In genomic region chr5:141414548-141415271, GRCh38 we compare ENCODE assay signal across 9 cellular contexts. TPM values are rescaled to one million over a fixed set of nuclear protein-coding genes. Genes with fewer than 3 reads are reported as not detected.
DNase-seq lines count a peak whose midpoint lies in the region; ATAC-seq and TF ChIP-seq lines count a peak whose summit lies in the region.
"Not testable (repeated sequence)": the region's sequence is repeated elsewhere in the genome, so short reads cannot be mapped to it uniquely, and the experiment has no call there.
"Had no signal": no experiment of that assay in that cellular context is flagged by ENCODE, and none has a peak within 500 bp of the region (broad histone marks: within the 10 kb centered on the region; RNA-seq: fewer than 3 reads in every experiment).

No MANE protein-coding gene starts in this region.

- peaks cover 60 to 75% of the 10 kb centered on the region in 2 donors for H3K27me3 Mint-ChIP-seq in CD8-positive, alpha-beta memory T cell
- H3K27me3 Mint-ChIP-seq in activated CD4-positive, alpha-beta T cell treated with anti-CD3 and anti-CD28 coated beads, Interleukin-2, amount 10 ng/mL, durations not matched to agents 24 days and 14 days, result peaks cover 52% of the 10 kb centered on the region
- peaks cover 52% of the 10 kb centered on the region for H3K27me3 Mint-ChIP-seq in activated naive CD4-positive, alpha-beta T cell treated with anti-CD3 and anti-CD28 coated beads, Interleukin-2, amount 50 U/mL, for 24 hours
- not testable (repeated sequence) for H3K27me3 Mint-ChIP-seq in mesothelial cell of epicardium (ENCODE audit: low read depth)
- peaks cover 25% of the 10 kb centered on the region for H3K27me3 Mint-ChIP-seq in nephron progenitor cell (ENCODE audit: low read depth, poor library complexity)
- peaks cover 60 to 74% of the 10 kb centered on the region in 2 donors for H3K27me3 Mint-ChIP-seq in stimulated activated naive B cell treated with anti-CD40 and anti-IgM and Interleukin-4, amounts not matched to agents 10 μg/mL and 1 μg/mL and 100 μg/mL, for 72 hours

- H3K4me3 Mint-ChIP-seq in CD8-positive, alpha-beta memory T cell, result peak overlapping the region; percentile 6 to 68 (median 43)
- H3K4me3 Mint-ChIP-seq in activated CD4-positive, alpha-beta T cell treated with anti-CD3 and anti-CD28 coated beads, Interleukin-2, amount 10 ng/mL, durations not matched to agents 24 days and 14 days, result not testable (repeated sequence)
- H3K4me3 Mint-ChIP-seq in activated naive CD4-positive, alpha-beta T cell treated with anti-CD3 and anti-CD28 coated beads, Interleukin-2, amount 50 U/mL, for 24 hours, result peak overlapping the region; percentile 9
- H3K4me3 Mint-ChIP-seq in mesothelial cell of epicardium (peak overlapping the region; percentile 81), nephron progenitor cell (peak overlapping the region; percentile 39)
- peak overlapping the region in 1 of 2 donors; percentile 17 for H3K4me3 Mint-ChIP-seq in stimulated activated naive B cell treated with anti-CD40 and anti-IgM and Interleukin-4, amounts not matched to agents 10 μg/mL and 1 μg/mL and 100 μg/mL, for 72 hours

- DNase-seq in CD8-positive, alpha-beta memory T cell; coronary artery (ENCODE audit: low spot score); mesothelial cell of epicardium (ENCODE audit: low spot score in 2 of 2, unreplicated experiment in 2 of 2); nephron progenitor cell; stimulated activated naive B cell treated with anti-CD40 and anti-IgM and Interleukin-4, amounts not matched to agents 10 μg/mL and 1 μg/mL and 100 μg/mL, for 72 hours: not testable (repeated sequence)
- peak; percentile 52 for DNase-seq in activated CD4-positive, alpha-beta T cell treated with anti-CD3 and anti-CD28 coated beads, Interleukin-2, amount 10 ng/mL, durations not matched to agents 24 days and 14 days

- not testable (repeated sequence) for H3K36me3 ChIP-seq in CD8-positive, alpha-beta memory T cell (ENCODE audit: insufficient read depth, low read length)

- peaks cover 62% of the 10 kb centered on the region for H3K27me3 ChIP-seq in CD8-positive, alpha-beta memory T cell (ENCODE audit: insufficient read depth, low read length, poor library complexity, severe bottlenecking)

- H3K4me1 Mint-ChIP-seq in CD8-positive, alpha-beta memory T cell, result peaks cover 20 to 35% (median 21%) of the 10 kb centered on the region in 3 donors
- peaks cover 18% of the 10 kb centered on the region for H3K4me1 Mint-ChIP-seq in activated CD4-positive, alpha-beta T cell treated with anti-CD3 and anti-CD28 coated beads, Interleukin-2, amount 10 ng/mL, durations not matched to agents 24 days and 14 days
- H3K4me1 Mint-ChIP-seq in activated naive CD4-positive, alpha-beta T cell treated with anti-CD3 and anti-CD28 coated beads, Interleukin-2, amount 50 U/mL, for 24 hours, result peaks cover 18% of the 10 kb centered on the region
- H3K4me1 Mint-ChIP-seq in mesothelial cell of epicardium, result peaks cover 13% of the 10 kb centered on the region
- peaks cover 17% of the 10 kb centered on the region for H3K4me1 Mint-ChIP-seq in nephron progenitor cell
- H3K4me1 Mint-ChIP-seq in stimulated activated naive B cell treated with anti-CD40 and anti-IgM and Interleukin-4, amounts not matched to agents 10 μg/mL and 1 μg/mL and 100 μg/mL, for 72 hours, result peaks cover 16 to 22% of the 10 kb centered on the region in 2 donors

- CTCF ChIA-PET in CD8-positive, alpha-beta memory T cell (lab: Charles Lee), result interaction anchor here (1.4 to 2.1 kb wide), 3 partner anchors 94 to 143 kb away, joined by 3 to 8 read pairs (median 6); partner anchors contain the start of gene TAF7

- not testable (repeated sequence) for H3K27ac ChIP-seq in CD8-positive, alpha-beta memory T cell (ENCODE audit: low read depth, low read length); coronary artery

- peak overlapping the region in 1 of 8 donors; percentile 50 for H3K27ac Mint-ChIP-seq in CD8-positive, alpha-beta memory T cell
- H3K27ac Mint-ChIP-seq in activated CD4-positive, alpha-beta T cell treated with anti-CD3 and anti-CD28 coated beads, Interleukin-2, amount 10 ng/mL, durations not matched to agents 24 days and 14 days; nephron progenitor cell: not testable (repeated sequence)
- peak overlapping the region; percentile 25 for H3K27ac Mint-ChIP-seq in activated naive CD4-positive, alpha-beta T cell treated with anti-CD3 and anti-CD28 coated beads, Interleukin-2, amount 50 U/mL, for 24 hours
- H3K27ac Mint-ChIP-seq in mesothelial cell of epicardium, result peak overlapping the region; percentile 15
- H3K27ac Mint-ChIP-seq in stimulated activated naive B cell treated with anti-CD40 and anti-IgM and Interleukin-4, amounts not matched to agents 10 μg/mL and 1 μg/mL and 100 μg/mL, for 72 hours, result peak overlapping the region; percentile 62

- peaks cover 16 to 54% (median 53%) of the 10 kb centered on the region in 5 donors for H3K9me3 Mint-ChIP-seq in CD8-positive, alpha-beta memory T cell
- peaks cover 29% of the 10 kb centered on the region for H3K9me3 Mint-ChIP-seq in activated CD4-positive, alpha-beta T cell treated with anti-CD3 and anti-CD28 coated beads, Interleukin-2, amount 10 ng/mL, durations not matched to agents 24 days and 14 days
- peaks cover 18% of the 10 kb centered on the region for H3K9me3 Mint-ChIP-seq in activated naive CD4-positive, alpha-beta T cell treated with anti-CD3 and anti-CD28 coated beads, Interleukin-2, amount 50 U/mL, for 24 hours
- H3K9me3 Mint-ChIP-seq in mesothelial cell of epicardium, result peaks cover 50% of the 10 kb centered on the region
- H3K9me3 Mint-ChIP-seq in nephron progenitor cell, result peaks cover 99% of the 10 kb centered on the region
- peaks cover 13 to 25% of the 10 kb centered on the region in 2 donors for H3K9me3 Mint-ChIP-seq in stimulated activated naive B cell treated with anti-CD40 and anti-IgM and Interleukin-4, amounts not matched to agents 10 μg/mL and 1 μg/mL and 100 μg/mL, for 72 hours

- H3K36me3 Mint-ChIP-seq in CD8-positive, alpha-beta memory T cell, result peaks cover 0 to 18% (median 5%) of the 10 kb centered on the region in 3 donors
- H3K36me3 Mint-ChIP-seq in activated CD4-positive, alpha-beta T cell treated with anti-CD3 and anti-CD28 coated beads, Interleukin-2, amount 10 ng/mL, durations not matched to agents 24 days and 14 days (ENCODE audit: low read depth), result not testable (repeated sequence)
- H3K36me3 Mint-ChIP-seq in activated naive CD4-positive, alpha-beta T cell treated with anti-CD3 and anti-CD28 coated beads, Interleukin-2, amount 50 U/mL, for 24 hours, result peaks cover 24% of the 10 kb centered on the region
- H3K36me3 Mint-ChIP-seq in mesothelial cell of epicardium, result peaks cover 70% of the 10 kb centered on the region
- peaks cover 97% of the 10 kb centered on the region for H3K36me3 Mint-ChIP-seq in nephron progenitor cell (ENCODE audit: low read depth)
- peaks cover 21 to 29% of the 10 kb centered on the region in 2 donors for H3K36me3 Mint-ChIP-seq in stimulated activated naive B cell treated with anti-CD40 and anti-IgM and Interleukin-4, amounts not matched to agents 10 μg/mL and 1 μg/mL and 100 μg/mL, for 72 hours

- not testable (repeated sequence) for ATAC-seq in stimulated activated naive B cell treated with anti-CD40 and anti-IgM and Interleukin-4, amounts not matched to agents 10 μg/mL and 1 μg/mL and 100 μg/mL, for 72 hours (replicated peaks)

- H3K4me3 ChIP-seq in CD8-positive, alpha-beta memory T cell (ENCODE audit: low read length), result not testable (repeated sequence)
- H3K4me3 ChIP-seq in coronary artery, result peak overlapping the region; percentile 30

- intact Hi-C loops in activated CD4-positive, alpha-beta T cell treated with anti-CD3 and anti-CD28 coated beads, Interleukin-2, amount 10 ng/mL, durations not matched to agents 24 days and 14 days (cut with micrococcal nuclease), result loop anchor here (5.0 kb wide), 4 partner anchors 52 to 98 kb away; partner anchors contain the start of genes PCDHGA2 and PCDHGA5

- not testable (repeated sequence) for H3K9me3 ChIP-seq in CD8-positive, alpha-beta memory T cell (ENCODE audit: low read length)

- POLR2A ChIA-PET in CD8-positive, alpha-beta memory T cell (lab: Charles Lee), result not testable (repeated sequence)

- not testable (repeated sequence) for TF ChIP-seq CTCF in coronary artery (IDR thresholded peaks at IDR 0.05); mesothelial cell of epicardium (IDR thresholded peaks at IDR 0.05; ENCODE audit: unreplicated experiment); nephron progenitor cell (IDR thresholded peaks at IDR 0.05)

- H3K4me1 ChIP-seq in CD8-positive, alpha-beta memory T cell (ENCODE audit: insufficient read depth, low read length), result not testable (repeated sequence)

RNA-seq across cellular contexts. Expression of gene PCDHGA10, which starts 1.9 kb away (rescaled TPM):
- total RNA-seq in CD8-positive, alpha-beta memory T cell, result under 1 TPM; 0.16 to 0.20 TPM
- 0.07 TPM for polyA plus RNA-seq in CD8-positive, alpha-beta memory T cell
- 0.07 and 0.21 TPM in 2 replicates for total RNA-seq in activated CD4-positive, alpha-beta T cell treated with anti-CD3 and anti-CD28 coated beads, Interleukin-2, amount 10 ng/mL, durations not matched to agents 24 days and 14 days
- total RNA-seq in mesothelial cell of epicardium, result 30.7 to 33.4 TPM (median 32.1 TPM) in 3 replicates
- polyA plus RNA-seq: CD14-positive monocyte had no signal

RNA-seq across cellular contexts. Expression of gene PCDHGB7, which starts 2.8 kb away (rescaled TPM):
- total RNA-seq in CD8-positive, alpha-beta memory T cell, result under 1 TPM in 1 of 2 experiments, not detected in 1; 0.11 TPM
- not detected for polyA plus RNA-seq in CD8-positive, alpha-beta memory T cell
- total RNA-seq in activated CD4-positive, alpha-beta T cell treated with anti-CD3 and anti-CD28 coated beads, Interleukin-2, amount 10 ng/mL, durations not matched to agents 24 days and 14 days, result 0.12 and 0.17 TPM in 2 replicates
- total RNA-seq in mesothelial cell of epicardium, result 14.1 to 16.4 TPM (median 14.9 TPM) in 3 replicates
- polyA plus RNA-seq: CD14-positive monocyte had no signal

RNA-seq across cellular contexts. Expression of gene PCDHGA11, which starts 6.1 kb away (rescaled TPM):
- total RNA-seq in CD8-positive, alpha-beta memory T cell, result under 1 TPM in 1 of 2 experiments, not detected in 1; 0.13 TPM
- 0.09 TPM for polyA plus RNA-seq in CD8-positive, alpha-beta memory T cell
- 0.23 and 0.31 TPM in 2 replicates for total RNA-seq in activated CD4-positive, alpha-beta T cell treated with anti-CD3 and anti-CD28 coated beads, Interleukin-2, amount 10 ng/mL, durations not matched to agents 24 days and 14 days
- 5.7 to 6.0 TPM (median 6.0 TPM) in 3 replicates for total RNA-seq in mesothelial cell of epicardium
- polyA plus RNA-seq: CD14-positive monocyte had no signal

RNA-seq across cellular contexts. Expression of gene PCDHGB6, which starts 6.9 kb away (rescaled TPM):
- total RNA-seq in CD8-positive, alpha-beta memory T cell, result under 1 TPM; 0.11 to 0.13 TPM
- 0.25 TPM for polyA plus RNA-seq in CD8-positive, alpha-beta memory T cell
- 0.09 and 0.14 TPM in 2 replicates for total RNA-seq in activated CD4-positive, alpha-beta T cell treated with anti-CD3 and anti-CD28 coated beads, Interleukin-2, amount 10 ng/mL, durations not matched to agents 24 days and 14 days
- total RNA-seq in mesothelial cell of epicardium, result 74.0 to 76.3 TPM (median 75.7 TPM) in 3 replicates
- total RNA-seq: PC-9 had no signal

RNA-seq across cellular contexts. Expression of gene PCDHGA9, which starts 12.1 kb away (rescaled TPM):
- under 1 TPM in 1 of 2 experiments, not detected in 1; 0.09 TPM for total RNA-seq in CD8-positive, alpha-beta memory T cell
- not detected for polyA plus RNA-seq in CD8-positive, alpha-beta memory T cell
- total RNA-seq in activated CD4-positive, alpha-beta T cell treated with anti-CD3 and anti-CD28 coated beads, Interleukin-2, amount 10 ng/mL, durations not matched to agents 24 days and 14 days, result 0.33 and 0.44 TPM in 2 replicates
- 2.1 to 2.3 TPM (median 2.3 TPM) in 3 replicates for total RNA-seq in mesothelial cell of epicardium
- total RNA-seq: PC-9 had no signal
- polyA plus RNA-seq: CD14-positive monocyte had no signal

Comparison
In these comparisons a context has a peak if more than half of its experiments do, and no peak if none do; other contexts are left out.
1. RNA of gene PCDHGA10, which starts 1.9 kb away (total RNA-seq): 30.7 to 33.4 TPM in mesothelial cell of epicardium; 0.16 to 0.20 TPM in CD8-positive, alpha-beta memory T cell and 0.07 to 0.21 TPM in activated CD4-positive, alpha-beta T cell treated with anti-CD3 and anti-CD28 coated beads, Interleukin-2, amount 10 ng/mL, durations not matched to agents 24 days and 14 days; every median in the first group is over 10 times any median in the second.
2. RNA of gene PCDHGB7, which starts 2.8 kb away (total RNA-seq): 14.1 to 16.4 TPM in mesothelial cell of epicardium; 0.12 to 0.17 TPM in activated CD4-positive, alpha-beta T cell treated with anti-CD3 and anti-CD28 coated beads, Interleukin-2, amount 10 ng/mL, durations not matched to agents 24 days and 14 days and 0.11 TPM in CD8-positive, alpha-beta memory T cell; every median in the first group is over 10 times any median in the second.